Comparison of ENCODE assay signal across 10 cellular contexts in genomic region chr3:40453933-40454332, GRCh38. TPM values are rescaled to one million over a fixed set of nuclear protein-coding genes. Genes with fewer than 3 reads are reported as not detected.
A peak's percentile ranks its signal among the peaks of the same experiment; 100 is the strongest.
DNase-seq lines count a peak whose midpoint lies in the region; ATAC-seq, FAIRE-seq and TF ChIP-seq lines count a peak whose summit lies in the region.
"Had no signal": no experiment of that assay in that cellular context is flagged by ENCODE, and none has a peak within 500 bp of the region (broad histone marks: within the 10 kb centered on the region; RNA-seq: fewer than 3 reads in every experiment).

No MANE protein-coding gene starts in this region.

- peaks cover 35% of the 10 kb centered on the region for H3K36me3 Mint-ChIP-seq in CD8-positive, alpha-beta T cell

- peaks cover 40% of the 10 kb centered on the region for H3K4me1 Mint-ChIP-seq in CD8-positive, alpha-beta T cell (ENCODE audit: low read depth)

- no peaks in the 10 kb centered on the region for H3K27me3 ChIP-seq in CD8-positive, alpha-beta T cell (ENCODE audit: insufficient read depth, low read length)
- H3K27me3 ChIP-seq in NT2/D1 (ENCODE audit: insufficient read depth, insufficient read length): no peaks in the 10 kb centered on the region
- no peaks in the 10 kb centered on the region for H3K27me3 ChIP-seq in endothelial cell of umbilical vein (ENCODE audit: control insufficient read depth in 2 of 2, insufficient read depth in 2 of 2, low read length in 2 of 2)
- H3K27me3 ChIP-seq in pancreas: no peaks in the 10 kb centered on the region

- no peak for TF ChIP-seq CTCF in CD8-positive, alpha-beta T cell (IDR thresholded peaks at IDR 0.05)
- no peak for TF ChIP-seq CTCF in endothelial cell of umbilical vein (IDR thresholded peaks at IDR 0.05; ENCODE audit: extremely low read depth in 1 of 2, insufficient read depth in 1 of 2, low read depth in 1 of 2, low read length in 2 of 2)
- TF ChIP-seq CTCF in pancreas (IDR thresholded peaks at IDR 0.05): no peak

- no peak for DNase-seq in CD8-positive, alpha-beta T cell
- DNase-seq in NT2/D1 (ENCODE audit: low read depth, low spot score) (no peak), endothelial cell of umbilical vein (ENCODE audit: low read depth, low spot score) (no peak), pancreas (no peak), NCI-H1436 treated with DMSO at 0.1 percent for 48 hours (lab: John Stamatoyannopoulos, UW) (no peak), retina (no peak), cerebellar cortex (ENCODE audit: low spot score) (no peak)
- DNase-seq: SIG-M5; stimulated activated CD4-positive, alpha-beta T cell treated with anti-CD3 and anti-CD28 coated beads, Interleukin-4, amount 100 ng/mL, for 1 hour had no signal

- H3K4me1 ChIP-seq in CD8-positive, alpha-beta T cell (ENCODE audit: insufficient read depth, low read length): peaks cover 30% of the 10 kb centered on the region
- H3K4me1 ChIP-seq in NT2/D1 (ENCODE audit: insufficient read depth, insufficient read length) (no peaks in the 10 kb centered on the region), endothelial cell of umbilical vein (ENCODE audit: control insufficient read depth, extremely low read depth, insufficient read depth, low read length) (peaks cover 15% of the 10 kb centered on the region), pancreas (peaks cover 10 to 20% (median 19%) of the 10 kb centered on the region in 3 donors)

- H3K36me3 ChIP-seq in CD8-positive, alpha-beta T cell (ENCODE audit: insufficient read depth, low read length): peaks cover 10% of the 10 kb centered on the region
- H3K36me3 ChIP-seq in NT2/D1 (ENCODE audit: insufficient read depth, insufficient read length, low read length): peaks cover 19% of the 10 kb centered on the region
- peaks cover 0 to 4% of the 10 kb centered on the region in 2 experiments for H3K36me3 ChIP-seq in endothelial cell of umbilical vein (ENCODE audit: control insufficient read depth in 2 of 2, extremely low read depth in 1 of 2, insufficient read depth in 2 of 2, low read length in 2 of 2)
- H3K36me3 ChIP-seq in pancreas: peaks cover 0 to 10% (median 7%) of the 10 kb centered on the region in 3 donors

- H4K20me1 ChIP-seq in endothelial cell of umbilical vein (replicated peaks; ENCODE audit: control insufficient read depth, extremely low read depth, insufficient read depth, low read length): peaks cover 4% of the 10 kb centered on the region

- TF ChIP-seq POLR2A in endothelial cell of umbilical vein (IDR thresholded peaks at IDR 0.05; ENCODE audit: low read depth, low read length): no peak

- BruUV-seq in endothelial cell of umbilical vein (replicated peaks; lab: Mats Ljungman, UMichigan): no TSS peak

- H3K4me3 Mint-ChIP-seq in CD8-positive, alpha-beta T cell: peak overlapping the region; percentile 44

- H3K27ac ChIP-seq in CD8-positive, alpha-beta T cell (ENCODE audit: low read depth, low read length): no peak overlapping the region
- H3K27ac ChIP-seq in endothelial cell of umbilical vein (ENCODE audit: insufficient read depth, low read depth, low read length) (no peak overlapping the region), pancreas (peak overlapping the region; percentile 83 to 98 (median 96))

- peak overlapping the region; percentile 87 for H3K4me2 ChIP-seq in endothelial cell of umbilical vein (ENCODE audit: insufficient read depth, low read length)

- H3K9me1 ChIP-seq in endothelial cell of umbilical vein (replicated peaks; ENCODE audit: control insufficient read depth, extremely low read depth, insufficient read depth, low read length): no peaks in the 10 kb centered on the region

- H3K4me3 ChIP-seq in CD8-positive, alpha-beta T cell (ENCODE audit: low read depth, low read length): no peak overlapping the region
- peak overlapping the region; percentile 41 for H3K4me3 ChIP-seq in NT2/D1 (ENCODE audit: insufficient read length, low read depth)
- H3K4me3 ChIP-seq in endothelial cell of umbilical vein (replicated peaks in 1 of 3; ENCODE audit: insufficient read depth in 1 of 3, low read depth in 1 of 3, low read length in 3 of 3): no peak overlapping the region
- peak overlapping the region in 3 of 4 donors; percentile 46 to 59 (median 56) for H3K4me3 ChIP-seq in pancreas

- H3K9ac ChIP-seq in NT2/D1 (ENCODE audit: insufficient read length, low read depth) (peak overlapping the region; percentile 71), endothelial cell of umbilical vein (replicated peaks; ENCODE audit: extremely low read depth, insufficient read depth, low read length) (no peak overlapping the region)

- no peak for FAIRE-seq in endothelial cell of umbilical vein (lab: Jason Lieb, UNC)
- no peak for FAIRE-seq in pancreas (lab: Jason Lieb, UNC)

- 15 to 18% methylated on average over 6 of the region's 6 CpGs for WGBS in pancreas, 2 donors

- no peaks in the 10 kb centered on the region for H3K27me3 Mint-ChIP-seq in CD8-positive, alpha-beta T cell (ENCODE audit: low read depth)

- no peak overlapping the region for H2AFZ ChIP-seq in endothelial cell of umbilical vein (ENCODE audit: low read depth, low read length)

- H3K9me3 ChIP-seq in CD8-positive, alpha-beta T cell (ENCODE audit: low read length): no peaks in the 10 kb centered on the region
- H3K9me3 ChIP-seq in NT2/D1 (ENCODE audit: insufficient read depth, low read length) (no peaks in the 10 kb centered on the region), endothelial cell of umbilical vein (replicated peaks; ENCODE audit: control insufficient read depth, insufficient read depth, low read length) (no peaks in the 10 kb centered on the region), pancreas (no peaks in the 10 kb centered on the region)

- dilution Hi-C loops in endothelial cell of umbilical vein (cut with MboI; ENCODE audit: extremely low pct_ligation_motif_present, low sequenced_read_pairs): no loop called here

- H3K9me3 Mint-ChIP-seq in CD8-positive, alpha-beta T cell: no peaks in the 10 kb centered on the region

- CTCF ChIA-PET in CD8-positive, alpha-beta T cell (lab: Charles Lee): interaction anchor here (0.7 to 1.4 kb wide), 3 partner anchors 52 to 262 kb away, joined by 3 to 5 read pairs (median 3); partner anchors contain the start of gene ZNF620
- CTCF ChIA-PET in endothelial cell of umbilical vein (lab: Charles Lee): interaction anchor here (1.3 to 1.4 kb wide), 2 partner anchors 24 to 70 kb away, joined by 3 to 4 read pairs; no protein-coding TSS in a partner anchor

- H3K27ac Mint-ChIP-seq in CD8-positive, alpha-beta T cell: no peak overlapping the region

- POLR2A ChIA-PET in CD8-positive, alpha-beta T cell (lab: Charles Lee): interaction anchor here (1.1 to 2.2 kb wide), 2 partner anchors 11 to 71 kb away, joined by 7 to 19 read pairs; partner anchors contain the start of gene ZNF621
- POLR2A ChIA-PET in endothelial cell of umbilical vein (lab: Charles Lee): no interaction called here

- no peak for ATAC-seq in CD8-positive, alpha-beta T cell
- ATAC-seq in pancreas (no peak), GM21526 (IDR thresholded peaks at IDR 0.05; ENCODE audit: low FRiP score, unreplicated experiment) (no peak)

- intact Hi-C loops in CD8-positive, alpha-beta T cell (cut with DNase I, micrococcal nuclease): loop anchor here (1.0 to 10.0 kb wide), 12 partner anchors 23 to 1558 kb away; partner anchors contain the start of genes EIF1B (in 2 of the 2), SLC25A38 (in 2 of the 2), RPSA (in 1 of the 2) and SCN11A (in 1 of the 2)
- intact Hi-C loops in endothelial cell of umbilical vein (cut with micrococcal nuclease): loop anchor here (1.0 to 10.0 kb wide), 7 partner anchors 23 to 1069 kb away; partner anchors contain the start of genes EIF1B, SLC25A38, ZNF619 and ZNF621
- intact Hi-C loops in pancreas (cut with DNase I): no loop called here

- peaks cover 17% of the 10 kb centered on the region for H3K79me2 ChIP-seq in endothelial cell of umbilical vein (ENCODE audit: control insufficient read depth, insufficient read depth, low read length)

TF ChIP-seq in endothelial cell of umbilical vein, 7 proteins besides CTCF, POLR2A, EP300 and RAD21 (continues in another document):
- TF ChIP-seq GATA2 (IDR thresholded peaks at IDR 0.05; ENCODE audit: insufficient read depth, insufficient read length, low read depth, low read length): no peak

RNA-seq across cellular contexts. Expression of gene RPL14, which starts 3.2 kb away (rescaled TPM):
- total RNA-seq in CD8-positive, alpha-beta T cell: 1,000 to 10,000 TPM; 2,937 to 3,143 TPM
- total RNA-seq in endothelial cell of umbilical vein (1,947 and 2,051 TPM in 2 replicates), pancreas (1,000 to 10,000 TPM; 1,118 to 1,907 (median 1,508) TPM)
- polyA plus RNA-seq in endothelial cell of umbilical vein (243 and 961 TPM in 2 replicates), pancreas (1,000 to 10,000 TPM in 1 of 2 donors, 100 to 1,000 TPM in 1; 810 to 1,638 TPM)
- 531 and 607 TPM in 2 replicates for polyA plus RNA-seq in endothelial cell of umbilical vein (2011; cell fraction: cytosol; rRNA removed)
- 160 and 210 TPM in 2 replicates for polyA plus RNA-seq in endothelial cell of umbilical vein (2011; cell fraction: nucleus; rRNA removed)
- 1,317 and 1,534 TPM in 2 replicates for polyA plus RNA-seq in endothelial cell of umbilical vein (2012)
- 615 and 691 TPM in 2 replicates for polyA minus RNA-seq in endothelial cell of umbilical vein
- polyA minus RNA-seq in endothelial cell of umbilical vein (2011; cell fraction: cytosol; rRNA and poly(A)+ RNA removed): 1,317 TPM
- 93.8 and 96.2 TPM in 2 replicates for polyA minus RNA-seq in endothelial cell of umbilical vein (2011; cell fraction: nucleus; rRNA and poly(A)+ RNA removed)

RNA-seq across cellular contexts. Expression of gene ZNF619, which starts 23.0 kb away (rescaled TPM):
- 1 to 10 TPM; 2.2 to 4.1 TPM for total RNA-seq in CD8-positive, alpha-beta T cell
- total RNA-seq in endothelial cell of umbilical vein (4.4 and 7.2 TPM in 2 replicates), pancreas (1 to 10 TPM; 2.9 to 7.1 (median 4.0) TPM)
- polyA plus RNA-seq in endothelial cell of umbilical vein (2.3 and 2.4 TPM in 2 replicates), pancreas (1 to 10 TPM in 1 of 2 donors, under 1 TPM in 1; 0.76 to 1.3 TPM)
- polyA plus RNA-seq in endothelial cell of umbilical vein (2011; cell fraction: cytosol; rRNA removed): 2.3 and 2.4 TPM in 2 replicates
- 4.1 and 5.3 TPM in 2 replicates for polyA plus RNA-seq in endothelial cell of umbilical vein (2011; cell fraction: nucleus; rRNA removed)
- polyA plus RNA-seq in endothelial cell of umbilical vein (2012): 1.5 and 1.9 TPM in 2 replicates
- polyA minus RNA-seq in endothelial cell of umbilical vein: 6.9 and 7.3 TPM in 2 replicates
- polyA minus RNA-seq in endothelial cell of umbilical vein (2011; cell fraction: cytosol; rRNA and poly(A)+ RNA removed): 1.9 TPM
- polyA minus RNA-seq in endothelial cell of umbilical vein (2011; cell fraction: nucleus; rRNA and poly(A)+ RNA removed): 5.0 and 8.6 TPM in 2 replicates

RNA-seq across cellular contexts. Expression of gene ZNF620, which starts 51.9 kb away (rescaled TPM):
- total RNA-seq in CD8-positive, alpha-beta T cell: 1 to 10 TPM in 1 of 2 experiments, under 1 TPM in 1; 0.84 to 1.9 TPM
- total RNA-seq in endothelial cell of umbilical vein (3.6 and 4.0 TPM in 2 replicates), pancreas (1 to 10 TPM; 1.9 to 5.0 (median 3.2) TPM)
- polyA plus RNA-seq in endothelial cell of umbilical vein (0.78 and 1.9 TPM in 2 replicates), pancreas (1 to 10 TPM; 2.5 to 3.1 TPM)
- polyA plus RNA-seq in endothelial cell of umbilical vein (2011; cell fraction: cytosol; rRNA removed): 2.0 and 2.2 TPM in 2 replicates
- polyA plus RNA-seq in endothelial cell of umbilical vein (2011; cell fraction: nucleus; rRNA removed): 2.1 and 3.0 TPM in 2 replicates
- polyA plus RNA-seq in endothelial cell of umbilical vein (2012): 0.80 and 1.6 TPM in 2 replicates
- 2.1 and 3.1 TPM in 2 replicates for polyA minus RNA-seq in endothelial cell of umbilical vein
- polyA minus RNA-seq in endothelial cell of umbilical vein (2011; cell fraction: cytosol; rRNA and poly(A)+ RNA removed): not detected
- 2.4 and 3.3 TPM in 2 replicates for polyA minus RNA-seq in endothelial cell of umbilical vein (2011; cell fraction: nucleus; rRNA and poly(A)+ RNA removed)

Comparison
In these comparisons a context has a peak if more than half of its experiments do, and no peak if none do; other contexts are left out.
1. H3K27ac ChIP-seq: peak in pancreas (4 of 4); none in CD8-positive, alpha-beta T cell (single experiment) and endothelial cell of umbilical vein (single experiment).
2. H3K4me3 ChIP-seq: peak in NT2/D1 (single experiment) and pancreas (3 of 4); none in CD8-positive, alpha-beta T cell (single experiment) and endothelial cell of umbilical vein (0 of 3).
3. intact Hi-C loops: an anchor here in CD8-positive, alpha-beta T cell (1.0 to 10.0 kb wide) and endothelial cell of umbilical vein (1.0 to 10.0 kb wide); none called in pancreas.